19 cellular contexts compared by ENCODE assay signal in genomic region chr17:64580384-64581307, GRCh38.
DNase-seq lines count a peak whose midpoint lies in the region; ATAC-seq and TF ChIP-seq lines count a peak whose summit lies in the region.
"Had no signal": no experiment of that assay in that cellular context is flagged by ENCODE, and none has a peak within 500 bp of the region (broad histone marks: within the 10 kb centered on the region; RNA-seq: fewer than 3 reads in every experiment).

No MANE protein-coding gene starts in this region.

- H3K27ac ChIP-seq in SK-N-SH (ENCODE audit: low read depth in 2 of 2, low read length in 1 of 2) = peak overlapping the region in 1 of 2 experiments; percentile 70; a peak in 2 of 4 replicates
- H3K27ac ChIP-seq: heart right ventricle, parathyroid adenoma, SJSA1 had no signal

- peaks cover 44 to 88% of the 10 kb centered on the region in 2 experiments for H3K36me3 ChIP-seq in SK-N-SH (replicated peaks in 1 of 2; ENCODE audit: control insufficient read depth in 1 of 2, insufficient read depth in 2 of 2, low read length in 1 of 2)

- 60% methylated on average over 7 of the region's 7 CpGs for WGBS in SK-N-SH (ENCODE audit: low lambda C conversion rate)

- H3K4me1 ChIP-seq in SK-N-SH (ENCODE audit: control insufficient read depth in 1 of 2, insufficient read depth in 2 of 2, low read depth in 1 of 2, low read length in 1 of 2) = peaks cover 0 to 9% of the 10 kb centered on the region in 2 experiments; a peak in 2 of 4 replicates
- H3K4me1 ChIP-seq: BE2C, heart right ventricle, parathyroid adenoma had no signal

- POLR2A ChIA-PET in SK-N-SH (lab: Yijun Ruan, JAX) = no interaction called here

- no peak overlapping the region for H3K4me3 ChIP-seq in SK-N-SH (ENCODE audit: low read depth in 2 of 2, low read length in 1 of 2)
- H3K4me3 ChIP-seq: heart right ventricle, SJSA1 had no signal

- no peak overlapping the region for H2AFZ ChIP-seq in SK-N-SH (ENCODE audit: low read depth)
- H2AFZ ChIP-seq: parathyroid adenoma had no signal

- H3K9me3 ChIP-seq in SK-N-SH = no peaks in the 10 kb centered on the region
- H3K9me3 ChIP-seq: BE2C, heart right ventricle, SJSA1 had no signal

- peak overlapping the region; percentile 8 for H3K4me3 Mint-ChIP-seq in activated naive CD4-positive, alpha-beta T cell treated with anti-CD3 and anti-CD28 coated beads, Interleukin-2, amount 50 U/mL, for 24 hours
- no peak overlapping the region for H3K4me3 Mint-ChIP-seq in activated naive CD4-positive, alpha-beta T cell treated with anti-CD3 and anti-CD28 coated beads, Interleukin-2, amount 10 ng/mL, durations not matched to agents 7 days and 5 days
- H3K4me3 Mint-ChIP-seq in stimulated activated memory B cell treated with anti-CD40 and anti-IgM and Interleukin-4, amounts not matched to agents 10 μg/mL and 1 μg/mL and 100 μg/mL, for 72 hours = no peak overlapping the region

- peaks cover 50% of the 10 kb centered on the region for H4K20me1 ChIP-seq in SK-N-SH (ENCODE audit: insufficient read depth)

- H3K9me2 ChIP-seq in SK-N-SH = 0 out of 2 replicates have a peak, but pooled peaks cover 4% of the 10 kb centered on the region

- no peak overlapping the region for H3K9ac ChIP-seq in SK-N-SH
- H3K9ac ChIP-seq: parathyroid adenoma had no signal

- DNase-seq in activated naive CD4-positive, alpha-beta T cell treated with anti-CD3 and anti-CD28 coated beads, Interleukin-2, amount 10 ng/mL, durations not matched to agents 7 days and 5 days = no peak
- DNase-seq in SK-N-SH (no peak), cerebellar cortex (ENCODE audit: low spot score) (peak; percentile 42), nucleus accumbens (lab: John Stamatoyannopoulos, UW) (no peak), anterior cingulate cortex (lab: John Stamatoyannopoulos, UW) (no peak)
- DNase-seq: activated CD4-positive, CD25-positive, alpha-beta regulatory T cell treated with anti-CD3 and anti-CD28 coated beads, Interleukin-2, amount 50 U/mL, for 72 hours; amygdala; BE2C; effector CD8-positive, alpha-beta T cell; heart right ventricle; NCI-H1092 treated with DMSO at 0.1 percent for 48 hours; NCI-H82; stimulated activated CD4-positive, alpha-beta T cell treated with anti-CD3 and anti-CD28 coated beads, Interleukin-1b, Interleukin-23, amount 100 ng/mL, for 48 hours; stimulated activated naive CD4-positive, alpha-beta T cell treated with Interleukin-2 at 50 U/mL for 16 hours had no signal

- H3K4me1 Mint-ChIP-seq in activated naive CD4-positive, alpha-beta T cell treated with anti-CD3 and anti-CD28 coated beads, Interleukin-2, amount 50 U/mL, for 24 hours = peaks cover 13% of the 10 kb centered on the region
- peaks cover 7% of the 10 kb centered on the region for H3K4me1 Mint-ChIP-seq in activated naive CD4-positive, alpha-beta T cell treated with anti-CD3 and anti-CD28 coated beads, Interleukin-2, amount 10 ng/mL, durations not matched to agents 7 days and 5 days
- H3K4me1 Mint-ChIP-seq in stimulated activated memory B cell treated with anti-CD40 and anti-IgM and Interleukin-4, amounts not matched to agents 10 μg/mL and 1 μg/mL and 100 μg/mL, for 72 hours = peaks cover 10% of the 10 kb centered on the region

- CTCF ChIA-PET in activated naive CD4-positive, alpha-beta T cell treated with anti-CD3 and anti-CD28 coated beads, Interleukin-2, amount 10 ng/mL, durations not matched to agents 7 days and 5 days (lab: Charles Lee) = no interaction called here
- CTCF ChIA-PET in SK-N-SH (lab: Yijun Ruan, JAX) = interaction anchor here (0.6 to 1.1 kb wide), 2 partner anchors 42 to 768 kb away, joined by 3 read pairs; no protein-coding TSS in a partner anchor

- H3F3A ChIP-seq in SK-N-SH (replicated peaks; ENCODE audit: insufficient read depth) = peaks cover 86% of the 10 kb centered on the region

- TF ChIP-seq RAD21 in SK-N-SH (IDR thresholded peaks at IDR 0.05; ENCODE audit: low read length) = no peak

- TF ChIP-seq EP300 in SK-N-SH (IDR thresholded peaks at IDR 0.05; ENCODE audit: borderline replicate concordance in 1 of 2, low read depth in 1 of 2, low read length in 1 of 2) = no peak

- peak overlapping the region; percentile 95 for H3K27ac Mint-ChIP-seq in activated naive CD4-positive, alpha-beta T cell treated with anti-CD3 and anti-CD28 coated beads, Interleukin-2, amount 50 U/mL, for 24 hours
- no peak overlapping the region for H3K27ac Mint-ChIP-seq in activated naive CD4-positive, alpha-beta T cell treated with anti-CD3 and anti-CD28 coated beads, Interleukin-2, amount 10 ng/mL, durations not matched to agents 7 days and 5 days
- peak overlapping the region; percentile 48 for H3K27ac Mint-ChIP-seq in stimulated activated memory B cell treated with anti-CD40 and anti-IgM and Interleukin-4, amounts not matched to agents 10 μg/mL and 1 μg/mL and 100 μg/mL, for 72 hours

- peaks cover 93% of the 10 kb centered on the region for H3K79me2 ChIP-seq in SK-N-SH (ENCODE audit: insufficient read depth)
- H3K79me2 ChIP-seq: parathyroid adenoma had no signal

- ATAC-seq in stimulated activated memory B cell treated with anti-CD40 and anti-IgM and Interleukin-4, amounts not matched to agents 10 μg/mL and 1 μg/mL and 100 μg/mL, for 72 hours = peak; percentile 8
- no peak for ATAC-seq in HG03521 (IDR thresholded peaks at IDR 0.05; ENCODE audit: unreplicated experiment)
- ATAC-seq: heart right ventricle had no signal

- peaks cover 14% of the 10 kb centered on the region for H3K36me3 Mint-ChIP-seq in activated naive CD4-positive, alpha-beta T cell treated with anti-CD3 and anti-CD28 coated beads, Interleukin-2, amount 50 U/mL, for 24 hours
- H3K36me3 Mint-ChIP-seq in activated naive CD4-positive, alpha-beta T cell treated with anti-CD3 and anti-CD28 coated beads, Interleukin-2, amount 10 ng/mL, durations not matched to agents 7 days and 5 days = peaks cover 24% of the 10 kb centered on the region
- peaks cover 41% of the 10 kb centered on the region for H3K36me3 Mint-ChIP-seq in stimulated activated memory B cell treated with anti-CD40 and anti-IgM and Interleukin-4, amounts not matched to agents 10 μg/mL and 1 μg/mL and 100 μg/mL, for 72 hours

- no peak for TF ChIP-seq CTCF in SK-N-SH (IDR thresholded peaks at IDR 0.05)

- H3K9me3 Mint-ChIP-seq in activated naive CD4-positive, alpha-beta T cell treated with anti-CD3 and anti-CD28 coated beads, Interleukin-2, amount 50 U/mL, for 24 hours = no peaks in the 10 kb centered on the region
- no peaks in the 10 kb centered on the region for H3K9me3 Mint-ChIP-seq in activated naive CD4-positive, alpha-beta T cell treated with anti-CD3 and anti-CD28 coated beads, Interleukin-2, amount 10 ng/mL, durations not matched to agents 7 days and 5 days
- no peaks in the 10 kb centered on the region for H3K9me3 Mint-ChIP-seq in stimulated activated memory B cell treated with anti-CD40 and anti-IgM and Interleukin-4, amounts not matched to agents 10 μg/mL and 1 μg/mL and 100 μg/mL, for 72 hours

- no peaks in the 10 kb centered on the region for H3K27me3 ChIP-seq in SK-N-SH (ENCODE audit: insufficient read depth)
- H3K27me3 ChIP-seq: BE2C, heart right ventricle, SJSA1 had no signal

- no peak overlapping the region for H3K4me2 ChIP-seq in SK-N-SH

- no peaks in the 10 kb centered on the region for H3K27me3 Mint-ChIP-seq in activated naive CD4-positive, alpha-beta T cell treated with anti-CD3 and anti-CD28 coated beads, Interleukin-2, amount 50 U/mL, for 24 hours
- H3K27me3 Mint-ChIP-seq in activated naive CD4-positive, alpha-beta T cell treated with anti-CD3 and anti-CD28 coated beads, Interleukin-2, amount 10 ng/mL, durations not matched to agents 7 days and 5 days = no peaks in the 10 kb centered on the region
- H3K27me3 Mint-ChIP-seq in stimulated activated memory B cell treated with anti-CD40 and anti-IgM and Interleukin-4, amounts not matched to agents 10 μg/mL and 1 μg/mL and 100 μg/mL, for 72 hours = no peaks in the 10 kb centered on the region

TF ChIP-seq in SK-N-SH, 30 proteins besides CTCF, POLR2A, EP300 and RAD21 (continues in another document):
- TF ChIP-seq MEF2A (IDR thresholded peaks at IDR 0.05; ENCODE audit: borderline replicate concordance, low read depth) (no peak), ZBTB33 (IDR thresholded peaks at IDR 0.05; ENCODE audit: borderline replicate concordance, low read depth) (no peak), TEAD4 (IDR thresholded peaks at IDR 0.05; ENCODE audit: borderline replicate concordance, insufficient read depth) (no peak), TCF12 (IDR thresholded peaks at IDR 0.05) (peak; percentile 39; the same call in 1 of the 2 replicates), MAX (IDR thresholded peaks at IDR 0.05; ENCODE audit: low read depth) (no peak), POLR2AphosphoS5 (IDR thresholded peaks at IDR 0.05; ENCODE audit: low read depth, low read length) (no peak), ELF1 (IDR thresholded peaks at IDR 0.05) (no peak)
